ENCODE assay signal across 1 cellular context in the genomic region with DNA sequence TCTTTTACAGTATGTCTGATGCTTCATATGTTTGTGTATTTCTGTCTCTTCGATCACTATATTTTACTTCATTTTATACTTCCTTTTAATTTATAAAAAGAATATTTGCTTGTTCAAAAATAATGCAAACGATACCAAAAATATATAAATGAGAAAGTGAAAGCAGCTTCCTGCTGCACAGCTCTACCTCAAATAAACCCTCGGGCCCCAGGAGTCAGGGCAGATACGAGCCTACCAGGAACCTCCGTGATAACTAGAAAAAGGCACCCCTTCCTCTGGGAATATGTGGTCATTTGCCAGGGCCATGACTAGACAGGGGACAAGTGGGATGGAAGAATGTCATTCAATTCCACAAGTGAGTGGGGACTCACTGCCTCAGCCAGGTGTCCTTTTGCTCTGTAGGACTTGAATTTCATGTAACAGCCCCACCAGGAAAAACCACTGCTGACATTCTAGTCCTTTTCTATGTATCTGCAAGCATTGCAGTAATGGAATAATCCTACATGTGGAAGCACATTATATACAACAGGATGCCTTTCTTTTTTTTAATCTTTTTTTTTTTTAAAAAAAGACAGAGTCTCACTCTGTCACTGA.
TF ChIP-seq lines count a peak whose summit lies in the region.

No MANE protein-coding gene starts in this region.

TF ChIP-seq in HepG2, 621 proteins besides CTCF, POLR2A, EP300 and RAD21 (continued from another document):
- TF ChIP-seq MXD3 (CRISPR knock-in tag; IDR thresholded peaks at IDR 0.05), result no peak
- TF ChIP-seq ZNF574 (CRISPR knock-in tag; IDR thresholded peaks at IDR 0.05), result no peak
- TF ChIP-seq MZF1 (CRISPR knock-in tag; IDR thresholded peaks at IDR 0.05; ENCODE audit: borderline replicate concordance), result no peak
- no peak for TF ChIP-seq ZBTB33 (CRISPR knock-in tag; IDR thresholded peaks at IDR 0.05)
- TF ChIP-seq NR3C1 (CRISPR knock-in tag; IDR thresholded peaks at IDR 0.05), result no peak
- TF ChIP-seq HCFC1 (IDR thresholded peaks at IDR 0.05; ENCODE audit: low read depth, low read length), result no peak
- no peak for TF ChIP-seq DPF2 (CRISPR knock-in tag; IDR thresholded peaks at IDR 0.05; ENCODE audit: borderline replicate concordance, low read depth)
- TF ChIP-seq TCF7L2 (IDR thresholded peaks at IDR 0.05; ENCODE audit: low read depth, low read length), result no peak
- no peak for TF ChIP-seq ZBTB26 (CRISPR knock-in tag; IDR thresholded peaks at IDR 0.05; ENCODE audit: borderline replicate concordance)
